15 cellular contexts compared by ENCODE assay signal in genomic region chr22:48091060-48091650, GRCh38.
"Had no signal": no experiment of that assay in that cellular context is flagged by ENCODE, and none has a peak within 500 bp of the region (broad histone marks: within the 10 kb centered on the region; RNA-seq: fewer than 3 reads in every experiment).

No MANE protein-coding gene starts in this region.

- H3K4me3 ChIP-seq: pancreas, transverse colon had no signal

- ATAC-seq: activated T-cell treated with anti-CD3 and anti-CD28 coated beads, Interleukin-2, amount 50 U/mL, for 72 hours; gastrocnemius medialis had no signal

- H3K36me3 Mint-ChIP-seq: immature natural killer cell had no signal

- H3K4me3 Mint-ChIP-seq: activated CD4-positive, alpha-beta memory T cell treated with anti-CD3 and anti-CD28 coated beads, Interleukin-2, amount 10 ng/mL, durations not matched to agents 7 days and 5 days; activated T-cell treated with anti-CD3 and anti-CD28 coated beads, Interleukin-2, amount 50 U/mL, for 72 hours had no signal

- H3K36me3 ChIP-seq: gastrocnemius medialis, heart left ventricle, pancreas, transverse colon had no signal

- FAIRE-seq: pancreas had no signal

- H3K27ac ChIP-seq: gastrocnemius medialis, pancreas had no signal

- H3K27me3 ChIP-seq: pancreas, transverse colon had no signal

- H3K4me1 ChIP-seq: gastrocnemius medialis, pancreas had no signal

- H3K9me3 Mint-ChIP-seq: activated CD4-positive, alpha-beta memory T cell treated with anti-CD3 and anti-CD28 coated beads, Interleukin-2, amount 10 ng/mL, durations not matched to agents 7 days and 5 days; activated T-cell treated with anti-CD3 and anti-CD28 coated beads, Interleukin-2, amount 50 U/mL, for 72 hours; immature natural killer cell had no signal

- H3K9me3 ChIP-seq: gastrocnemius medialis, heart left ventricle, pancreas, transverse colon had no signal

- H3K27ac Mint-ChIP-seq: activated CD4-positive, alpha-beta memory T cell treated with anti-CD3 and anti-CD28 coated beads, Interleukin-2, amount 10 ng/mL, durations not matched to agents 7 days and 5 days; activated T-cell treated with anti-CD3 and anti-CD28 coated beads, Interleukin-2, amount 50 U/mL, for 72 hours had no signal

- DNase-seq: activated CD4-positive, alpha-beta memory T cell treated with anti-CD3 and anti-CD28 coated beads, Interleukin-2, amount 10 ng/mL, durations not matched to agents 7 days and 5 days; activated CD4-positive, alpha-beta T cell treated with anti-CD3 and anti-CD28 coated beads for 4 hours; activated CD8-positive, alpha-beta memory T cell treated with anti-CD3 and anti-CD28 coated beads, Interleukin-2, amount 50 U/mL, for 48 hours; activated T-cell treated with anti-CD3 and anti-CD28 coated beads, Interleukin-2, amount 50 U/mL, for 72 hours; erythroblast; gastrocnemius medialis; heart left ventricle; immature natural killer cell; midbrain; pancreas; stimulated activated CD4-positive, alpha-beta T cell treated with anti-CD3 and anti-CD28 coated beads, Interleukin-4, amount 100 ng/mL, for 1 hour; stimulated activated naive CD4-positive, alpha-beta T cell treated with Interleukin-2 at 50 U/mL for 16 hours; substantia nigra; T-helper 2 cell; transverse colon had no signal
